Comparison of ENCODE assay signal across 11 cellular contexts in genomic region chr7:87123105-87123504, GRCh38.
"Had no signal": no experiment of that assay in that cellular context is flagged by ENCODE, and none has a peak within 500 bp of the region (broad histone marks: within the 10 kb centered on the region; RNA-seq: fewer than 3 reads in every experiment).

No MANE protein-coding gene starts in this region.

- H2AFZ ChIP-seq: GM23248, GM23338 had no signal

- H3K4me3 ChIP-seq: GM23248, GM23338, HAP-1 had no signal

- H3K4me2 ChIP-seq: GM23338 had no signal

- H3K9me3 Mint-ChIP-seq: GM23338, H9, HFFc6 had no signal

- H3K36me3 ChIP-seq: HAP-1 had no signal

- FAIRE-seq: H1, H54 had no signal

- H3K9ac ChIP-seq: GM23248 had no signal

- H3K4me1 ChIP-seq: HAP-1 had no signal

- H3K27ac Mint-ChIP-seq: GM23338, H9, HFFc6 had no signal

- H3K27ac ChIP-seq: GM23248 had no signal

- H3K9me3 ChIP-seq: HAP-1 had no signal

- H3K4me3 Mint-ChIP-seq: GM23338, H9, HFFc6 had no signal

- DNase-seq: GM23248, GOT3, H7, H9, HCEC 1CT, HFFc6 had no signal

- ATAC-seq: GM23338, HCT116 had no signal
